Comparison of ENCODE assay signal across 18 cellular contexts in the genomic region with DNA sequence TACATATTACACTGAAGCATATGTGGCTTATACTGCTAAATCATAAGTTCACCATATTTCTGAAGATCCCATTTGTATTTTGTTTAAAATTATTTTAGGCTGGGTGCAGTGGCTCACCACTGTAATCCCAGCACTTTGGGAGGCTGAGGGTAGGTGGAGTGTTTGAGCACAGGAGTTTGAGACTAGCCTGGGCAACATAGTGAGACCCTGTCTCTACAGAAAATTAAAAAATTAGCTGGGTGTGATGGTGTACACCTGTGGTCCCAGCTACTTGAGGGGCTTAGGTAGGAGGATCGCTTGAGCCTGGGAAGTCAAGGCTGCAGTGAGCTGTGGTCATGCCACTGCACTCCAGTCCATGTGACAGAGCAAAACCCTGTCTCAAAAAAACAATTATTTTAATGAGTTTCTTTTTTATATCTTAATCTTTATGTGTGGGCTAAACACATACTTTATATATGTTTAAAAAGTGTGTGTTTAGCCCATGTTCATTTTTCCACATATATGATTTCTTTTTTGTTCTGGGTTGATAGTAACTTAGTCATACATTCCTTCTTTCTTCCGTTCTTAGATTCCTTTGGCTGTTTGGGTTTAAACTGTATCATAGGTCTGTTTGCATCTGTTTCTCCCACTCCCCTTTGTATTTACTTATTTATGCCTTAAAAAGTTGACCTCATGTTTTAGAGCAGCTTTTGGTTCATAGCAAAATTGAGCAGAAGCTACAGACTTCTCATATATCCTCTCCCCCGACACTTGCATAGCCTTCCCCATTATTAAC. TPM values are rescaled to one million over a fixed set of nuclear protein-coding genes. Genes with fewer than 3 reads are reported as not detected.
DNase-seq lines count a peak whose midpoint lies in the region; ATAC-seq, FAIRE-seq and TF ChIP-seq lines count a peak whose summit lies in the region.
"Had no signal": no experiment of that assay in that cellular context is flagged by ENCODE, and none has a peak within 500 bp of the region (broad histone marks: within the 10 kb centered on the region; RNA-seq: fewer than 3 reads in every experiment).

No MANE protein-coding gene starts in this region.

- H3K4me3 ChIP-seq in GM23338 (no peak overlapping the region), astrocyte (ENCODE audit: insufficient read depth, low read depth, low read length) (no peak overlapping the region), psoas muscle (no peak overlapping the region)
- H3K4me3 ChIP-seq: right atrium auricular region, SJCRH30 had no signal

- FAIRE-seq in astrocyte (lab: Jason Lieb, UNC), result no peak
- FAIRE-seq: islet of Langerhans had no signal

- H3K27ac ChIP-seq in C4-2B (peak overlapping the region; percentile 19; the same call in 1 of the 2 replicates), GM23338 (ENCODE audit: low read depth) (no peak overlapping the region; the same call in 1 of the 2 replicates), astrocyte (ENCODE audit: low read depth, low read length) (no peak overlapping the region), psoas muscle (no peak overlapping the region)
- H3K27ac ChIP-seq: right atrium auricular region, SJCRH30 had no signal

- peaks cover 33% of the 10 kb centered on the region for H3K4me1 ChIP-seq in GM23338 (ENCODE audit: insufficient read depth)
- H3K4me1 ChIP-seq in astrocyte (ENCODE audit: insufficient read depth, low read length), result peaks cover 9% of the 10 kb centered on the region
- H3K4me1 ChIP-seq in psoas muscle, result peaks cover 39% of the 10 kb centered on the region

- 72 to 96% (median 80%) methylated on average over 3 of the region's 3 CpGs for WGBS in psoas muscle, 3 donors

- no peak overlapping the region for H3K9ac ChIP-seq in astrocyte (ENCODE audit: low read length)

- ATAC-seq in GM23338 (no peak), memory B cell (ENCODE audit: low read depth) (no peak), GM19467 (IDR thresholded peaks at IDR 0.05; ENCODE audit: unreplicated experiment) (no peak), psoas muscle (no peak), GM21723 (IDR thresholded peaks at IDR 0.05; ENCODE audit: unreplicated experiment) (no peak)
- ATAC-seq: activated T-cell treated with anti-CD3 and anti-CD28 coated beads, Interleukin-2, amount 50 U/mL, for 4 hours; HCT116 had no signal

- H3K9me2 ChIP-seq in GM23338 (ENCODE audit: insufficient read depth), result no peaks in the 10 kb centered on the region

- H3K27me3 Mint-ChIP-seq in GM23338 (ENCODE audit: insufficient read depth, low read depth, poor library complexity), result no peaks in the 10 kb centered on the region
- H3K27me3 Mint-ChIP-seq in astrocyte (ENCODE audit: low read depth, unreplicated experiment), result no peaks in the 10 kb centered on the region
- no peaks in the 10 kb centered on the region for H3K27me3 Mint-ChIP-seq in memory B cell
- H3K27me3 Mint-ChIP-seq: activated CD4-positive, alpha-beta memory T cell treated with anti-CD3 and anti-CD28 coated beads for 36 hours had no signal

- 0 out of 2 replicates have a peak overlapping the region, but pooled peaks have one; percentile 15 for H3K4me2 ChIP-seq in GM23338
- peak overlapping the region; percentile 42 for H3K4me2 ChIP-seq in astrocyte (ENCODE audit: low read length)

- H3K9me3 ChIP-seq in astrocyte (ENCODE audit: insufficient read depth, low read depth, low read length) (no peaks in the 10 kb centered on the region), psoas muscle (no peaks in the 10 kb centered on the region)
- H3K9me3 ChIP-seq: right atrium auricular region, SJCRH30 had no signal

- DNase-seq in GM23338 (ENCODE audit: low spot score) (no peak), astrocyte (ENCODE audit: low read depth) (peak; percentile 23), memory B cell (ENCODE audit: low spot score in 2 of 2) (no peak), psoas muscle (no peak), SW480 (ENCODE audit: low spot score) (no peak)
- DNase-seq: activated CD4-positive, alpha-beta memory T cell treated with anti-CD3 and anti-CD28 coated beads for 36 hours; activated T-cell treated with anti-CD3 and anti-CD28 coated beads, Interleukin-2, amount 50 U/mL, for 4 hours; amygdala; MV-4-11; NCI-H2029 treated with DMSO at 0.1 percent for 48 hours; NCI-H524 treated with DMSO at 0.1 percent for 48 hours; SJCRH30 had no signal

- intact Hi-C loops in psoas muscle (cut with DNase I), result no loop called here

- H3K79me2 ChIP-seq in GM23338 (replicated peaks; ENCODE audit: insufficient read depth), result peaks cover 99% of the 10 kb centered on the region
- peaks cover 91% of the 10 kb centered on the region for H3K79me2 ChIP-seq in astrocyte (ENCODE audit: insufficient read depth, low read length)

- H2AFZ ChIP-seq in GM23338 (no peak overlapping the region), astrocyte (ENCODE audit: low read depth, low read length) (no peak overlapping the region)

- H4K20me1 ChIP-seq in GM23338 (replicated peaks; ENCODE audit: insufficient read depth), result peaks cover 19% of the 10 kb centered on the region; the same call in 1 of the 2 replicates
- H4K20me1 ChIP-seq in astrocyte (ENCODE audit: insufficient read depth, low read length), result peaks cover 55% of the 10 kb centered on the region

- H3F3A ChIP-seq in GM23338 (replicated peaks; ENCODE audit: low read depth), result no peaks in the 10 kb centered on the region

- no peak for TF ChIP-seq CTCF in C4-2B (conservative IDR thresholded peaks at IDR 0.05)
- TF ChIP-seq CTCF in GM23338 (conservative IDR thresholded peaks at IDR 0.05; ENCODE audit: low read depth in 2 of 2), result no peak
- no peak for TF ChIP-seq CTCF in astrocyte (IDR thresholded peaks at IDR 0.05; ENCODE audit: insufficient read depth, low read depth, low read length)
- no peak for TF ChIP-seq CTCF in psoas muscle (IDR thresholded peaks at IDR 0.05)

- H3K27me3 ChIP-seq in GM23338 (ENCODE audit: insufficient read depth) (no peaks in the 10 kb centered on the region), astrocyte (ENCODE audit: insufficient read depth, low read length) (no peaks in the 10 kb centered on the region), psoas muscle (ENCODE audit: insufficient read depth in 3 of 3, low read length in 2 of 3) (no peaks in the 10 kb centered on the region)
- H3K27me3 ChIP-seq: right atrium auricular region, SJCRH30 had no signal

- no peaks in the 10 kb centered on the region for H3K36me3 ChIP-seq in GM23338 (ENCODE audit: insufficient read depth)
- no peaks in the 10 kb centered on the region for H3K36me3 ChIP-seq in astrocyte (ENCODE audit: insufficient read depth, low read length)
- no peaks in the 10 kb centered on the region for H3K36me3 ChIP-seq in psoas muscle (ENCODE audit: insufficient read depth in 1 of 2, low read depth in 1 of 2)
- H3K36me3 ChIP-seq: right atrium auricular region, SJCRH30 had no signal

- H3K4me1 Mint-ChIP-seq in GM23338, result peaks cover 28% of the 10 kb centered on the region
- H3K4me1 Mint-ChIP-seq in astrocyte (ENCODE audit: low read depth, unreplicated experiment), result peaks cover 18% of the 10 kb centered on the region
- H3K4me1 Mint-ChIP-seq in memory B cell, result peaks cover 33% of the 10 kb centered on the region

- H3K9me3 Mint-ChIP-seq in GM23338 (no peaks in the 10 kb centered on the region), astrocyte (ENCODE audit: unreplicated experiment) (no peaks in the 10 kb centered on the region), memory B cell (no peaks in the 10 kb centered on the region)
- H3K9me3 Mint-ChIP-seq: activated CD4-positive, alpha-beta memory T cell treated with anti-CD3 and anti-CD28 coated beads for 36 hours; activated T-cell treated with anti-CD3 and anti-CD28 coated beads, Interleukin-2, amount 50 U/mL, for 4 hours had no signal

- H3K36me3 Mint-ChIP-seq in GM23338 (ENCODE audit: low read depth), result no peaks in the 10 kb centered on the region
- H3K36me3 Mint-ChIP-seq in astrocyte (ENCODE audit: low read depth, unreplicated experiment), result no peaks in the 10 kb centered on the region
- H3K36me3 Mint-ChIP-seq in memory B cell, result peaks cover 7% of the 10 kb centered on the region
- H3K36me3 Mint-ChIP-seq: activated CD4-positive, alpha-beta memory T cell treated with anti-CD3 and anti-CD28 coated beads for 36 hours had no signal

- no peak overlapping the region; the same call in 1 of the 2 replicates for H3K27ac Mint-ChIP-seq in GM23338
- no peak overlapping the region for H3K27ac Mint-ChIP-seq in astrocyte (ENCODE audit: unreplicated experiment)
- H3K27ac Mint-ChIP-seq in memory B cell, result peak overlapping the region; percentile 25
- H3K27ac Mint-ChIP-seq: activated CD4-positive, alpha-beta memory T cell treated with anti-CD3 and anti-CD28 coated beads for 36 hours had no signal

- H3K4me3 Mint-ChIP-seq in GM23338, result no peak overlapping the region
- no peak overlapping the region for H3K4me3 Mint-ChIP-seq in astrocyte (ENCODE audit: unreplicated experiment)
- H3K4me3 Mint-ChIP-seq in memory B cell, result no peak overlapping the region
- H3K4me3 Mint-ChIP-seq: activated CD4-positive, alpha-beta memory T cell treated with anti-CD3 and anti-CD28 coated beads for 36 hours; activated T-cell treated with anti-CD3 and anti-CD28 coated beads, Interleukin-2, amount 50 U/mL, for 4 hours had no signal

TF ChIP-seq in GM23338, 12 proteins besides CTCF, POLR2A, EP300 and RAD21 (continues in another document):
- no peak for TF ChIP-seq ZNF114 (CRISPR knock-in tag; IDR thresholded peaks at IDR 0.05)

RNA-seq across cellular contexts. Expression of gene RSBN1L, which starts 33.5 kb away (rescaled TPM):
- total RNA-seq in GM23338 (2014; rRNA removed; shearing (Covaris generic)), result 19.7 and 20.0 TPM in 2 replicates
- polyA plus RNA-seq in GM23338 (2016; fragmentation: Nextera tagmentation; extraction: Ambion mirVana) (7.7 and 9.7 TPM in 2 replicates), psoas muscle (1 to 10 TPM; 2.0 to 7.8 (median 4.6) TPM)
- total RNA-seq in astrocyte (11.4 and 12.6 TPM in 2 replicates), psoas muscle (10 to 100 TPM in 1 of 4 donors, 1 to 10 TPM in 3; 7.5 to 10.1 (median 8.6) TPM)
